ENCODE assay signal across 9 cellular contexts in the genomic region with DNA sequence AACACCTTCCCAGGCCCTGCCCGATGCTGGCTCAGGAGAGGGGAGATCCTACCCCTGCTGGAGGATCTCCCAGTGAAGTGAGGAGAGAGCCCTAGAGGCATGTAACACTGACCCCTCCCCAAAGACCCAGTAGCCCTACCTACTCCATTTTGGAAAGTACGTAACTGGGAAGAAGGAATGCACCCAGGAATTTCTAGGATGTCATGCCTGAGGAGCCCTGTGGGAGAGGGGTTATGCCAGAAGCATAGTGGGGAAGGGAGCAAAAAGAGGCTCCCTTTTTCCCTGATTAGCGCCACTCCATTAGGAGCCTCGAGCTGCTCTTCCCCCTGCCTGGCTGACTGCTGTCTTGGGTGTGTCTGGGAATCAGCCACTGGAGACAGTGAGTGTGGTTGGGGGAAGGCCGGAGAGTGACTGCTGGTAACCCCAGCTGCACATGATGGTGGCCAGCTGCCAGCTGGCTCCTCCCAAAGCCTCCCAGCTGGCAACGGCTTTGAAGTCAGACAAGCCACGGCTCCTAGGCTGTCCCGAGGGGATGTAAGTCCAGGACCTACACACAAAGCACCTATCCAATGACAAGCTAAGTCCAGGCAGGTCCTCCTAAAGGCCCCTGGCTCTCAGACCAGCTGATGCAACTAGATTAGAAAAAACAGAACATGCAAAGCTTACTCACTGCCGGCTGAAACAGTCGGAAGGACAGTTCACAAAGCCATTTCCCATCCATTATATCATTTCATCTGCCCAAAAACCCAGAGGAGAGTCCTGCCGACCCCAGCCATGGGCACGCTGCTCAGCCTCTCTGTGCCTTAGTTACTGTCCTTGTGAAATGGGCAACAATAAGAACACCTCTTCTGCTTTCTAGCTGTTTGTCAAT.
DNase-seq lines count a peak whose midpoint lies in the region; ATAC-seq and TF ChIP-seq lines count a peak whose summit lies in the region.
"Had no signal": no experiment of that assay in that cellular context is flagged by ENCODE, and none has a peak within 500 bp of the region (broad histone marks: within the 10 kb centered on the region; RNA-seq: fewer than 3 reads in every experiment).

No MANE protein-coding gene starts in this region.

- DNase-seq in CD14-positive monocyte (ENCODE audit: low spot score) (peak; percentile 87), NCI-H524 (lab: John Stamatoyannopoulos, UW) (peak; percentile 97 to 99), body of pancreas (peak; percentile 87 to 96 (median 94)), hypothalamus (lab: John Stamatoyannopoulos, UW) (peak in 50 of 51 donors; percentile 23 to 89 (median 73)), sciatic nerve (ENCODE audit: low spot score) (peak; percentile 92)
- no peak for DNase-seq in effector CD8-positive, alpha-beta T cell (lab: John Stamatoyannopoulos, UW)

- peak overlapping the region; percentile 80 to 86 (median 82) for H3K27ac ChIP-seq in body of pancreas

- H3K4me3 ChIP-seq in body of pancreas = no peak overlapping the region

- H3K27ac Mint-ChIP-seq in CD14-positive monocyte = peak overlapping the region; percentile 96 to 99 (median 98)
- H3K27ac Mint-ChIP-seq: natural killer cell treated with Interleukin-12 subunit alpha and Interleukin-12 subunit beta and Interleukin-15 and Interleukin-18, amount 100 ng/mL, for 72 hours had no signal

- peaks cover 0 to 2% (median 0%) of the 10 kb centered on the region in 7 donors for H3K9me3 Mint-ChIP-seq in CD14-positive monocyte
- H3K9me3 Mint-ChIP-seq: natural killer cell treated with Interleukin-12 subunit alpha and Interleukin-12 subunit beta and Interleukin-15 and Interleukin-18, amount 100 ng/mL, for 72 hours had no signal

- no peaks in the 10 kb centered on the region for H3K9me3 ChIP-seq in body of pancreas

- 6 to 10% methylated on average over 12 of the region's 12 CpGs for WGBS in body of pancreas, 2 donors

- no peaks in the 10 kb centered on the region for H3K36me3 ChIP-seq in body of pancreas (replicated peaks in 1 of 2; ENCODE audit: insufficient read depth in 1 of 2, low read depth in 2 of 2)

- peaks cover 0 to 9% (median 1%) of the 10 kb centered on the region in 3 donors for H3K27me3 Mint-ChIP-seq in CD14-positive monocyte (ENCODE audit: low read depth in 3 of 3)

- peaks cover 30% of the 10 kb centered on the region for H3K4me1 ChIP-seq in body of pancreas

- H3K27me3 ChIP-seq in body of pancreas = no peaks in the 10 kb centered on the region

- peak overlapping the region; percentile 64 to 85 for H3K4me3 Mint-ChIP-seq in CD14-positive monocyte
- H3K4me3 Mint-ChIP-seq: natural killer cell treated with Interleukin-12 subunit alpha and Interleukin-12 subunit beta and Interleukin-15 and Interleukin-18, amount 100 ng/mL, for 72 hours had no signal

- ATAC-seq in HG02571 (IDR thresholded peaks at IDR 0.05; ENCODE audit: unreplicated experiment) = peak; percentile 52
- peak; percentile 87 for ATAC-seq in body of pancreas
- ATAC-seq in sciatic nerve = peak; percentile 97
- ATAC-seq in GM21390 (IDR thresholded peaks at IDR 0.05; ENCODE audit: unreplicated experiment) = no peak

- H3K36me3 Mint-ChIP-seq in CD14-positive monocyte = peaks cover 0 to 3% of the 10 kb centered on the region in 2 donors
- H3K36me3 Mint-ChIP-seq: natural killer cell treated with Interleukin-12 subunit alpha and Interleukin-12 subunit beta and Interleukin-15 and Interleukin-18, amount 100 ng/mL, for 72 hours had no signal

- intact Hi-C loops in CD14-positive monocyte (cut with micrococcal nuclease) (loop anchor here (5.0 to 10.0 kb wide), 5 partner anchors 53 to 190 kb away; partner anchors contain the start of gene ABCA1 (in 1 of the 2)), body of pancreas (cut with DNase I) (no loop called here), sciatic nerve (cut with DNase I) (no loop called here)

- H3K4me1 Mint-ChIP-seq in CD14-positive monocyte = peaks cover 61% of the 10 kb centered on the region

- peak in 2 of 3 donors; percentile 19 to 30 for TF ChIP-seq POLR2A in body of pancreas (IDR thresholded peaks at IDR 0.05)

- TF ChIP-seq CTCF in CD14-positive monocyte (IDR thresholded peaks at IDR 0.05) = no peak
- peak in 3 of 7 experiments; percentile 22 to 36 (median 22) for TF ChIP-seq CTCF in body of pancreas (IDR thresholded peaks at IDR 0.05)

Comparison
In these comparisons a context has a peak if more than half of its experiments do, and no peak if none do; other contexts are left out.
1. intact Hi-C loops: an anchor here in CD14-positive monocyte (5.0 to 10.0 kb wide); none called in body of pancreas and sciatic nerve.